Comparison of ENCODE assay signal across 8 cellular contexts in genomic region chr19:41895745-41896580, GRCh38. TPM values are rescaled to one million over a fixed set of nuclear protein-coding genes. Genes with fewer than 3 reads are reported as not detected.
A peak's percentile ranks its signal among the peaks of the same experiment; 100 is the strongest.
DNase-seq lines count a peak whose midpoint lies in the region; ATAC-seq and TF ChIP-seq lines count a peak whose summit lies in the region.
"Had no signal": no experiment of that assay in that cellular context is flagged by ENCODE, and none has a peak within 500 bp of the region (broad histone marks: within the 10 kb centered on the region; RNA-seq: fewer than 3 reads in every experiment).

No MANE protein-coding gene starts in this region.

- H3K4me1 Mint-ChIP-seq in CD4-positive, CD25-positive, alpha-beta regulatory T cell, result peaks cover 8 to 64% (median 22%) of the 10 kb centered on the region in 4 donors
- H3K4me1 Mint-ChIP-seq in endothelial cell (ENCODE audit: unreplicated experiment), result peaks cover 16% of the 10 kb centered on the region
- H3K4me1 Mint-ChIP-seq: brain had no signal

- peaks cover 76% of the 10 kb centered on the region for H3K36me3 ChIP-seq in CD4-positive, CD25-positive, alpha-beta regulatory T cell (ENCODE audit: control insufficient read depth, insufficient read depth, low read length)
- H3K36me3 ChIP-seq in tibial artery, result peaks cover 49 to 93% (median 69%) of the 10 kb centered on the region in 3 donors

- H3K27ac ChIP-seq in CD4-positive, CD25-positive, alpha-beta regulatory T cell (ENCODE audit: insufficient read depth, low read length, poor library complexity, severe bottlenecking), result peak overlapping the region; percentile 41
- no peak overlapping the region for H3K27ac ChIP-seq in tibial artery

- intact Hi-C loops in tibial artery (cut with DNase I; ENCODE audit: low total_unique reads), result no loop called here

- peak overlapping the region in 3 of 4 donors; percentile 10 to 77 (median 66) for H3K4me3 Mint-ChIP-seq in CD4-positive, CD25-positive, alpha-beta regulatory T cell
- no peak overlapping the region for H3K4me3 Mint-ChIP-seq in endothelial cell (ENCODE audit: unreplicated experiment)
- H3K4me3 Mint-ChIP-seq: brain had no signal

- H3K27me3 ChIP-seq in CD4-positive, CD25-positive, alpha-beta regulatory T cell (ENCODE audit: control insufficient read depth, insufficient read depth, low read length), result no peaks in the 10 kb centered on the region
- H3K27me3 ChIP-seq in tibial artery, result no peaks in the 10 kb centered on the region

- DNase-seq in CD4-positive, CD25-positive, alpha-beta regulatory T cell, result no peak
- DNase-seq in NAMALWA (ENCODE audit: low spot score) (peak; percentile 76), endothelial cell (ENCODE audit: low spot score) (no peak), NCI-H2029 treated with DMSO at 0.1 percent for 48 hours (lab: John Stamatoyannopoulos, UW) (no peak), tibial artery (no peak)
- DNase-seq: left colon had no signal

- no peaks in the 10 kb centered on the region for H3K9me3 Mint-ChIP-seq in CD4-positive, CD25-positive, alpha-beta regulatory T cell
- H3K9me3 Mint-ChIP-seq in endothelial cell (ENCODE audit: unreplicated experiment), result no peaks in the 10 kb centered on the region
- H3K9me3 Mint-ChIP-seq: brain had no signal

- TF ChIP-seq CTCF in endothelial cell (IDR thresholded peaks at IDR 0.05; ENCODE audit: unreplicated experiment) (peak; percentile 35), tibial artery (IDR thresholded peaks at IDR 0.05) (no peak)

- no peaks in the 10 kb centered on the region for H3K27me3 Mint-ChIP-seq in CD4-positive, CD25-positive, alpha-beta regulatory T cell
- peaks cover 8% of the 10 kb centered on the region for H3K27me3 Mint-ChIP-seq in endothelial cell (ENCODE audit: unreplicated experiment)
- H3K27me3 Mint-ChIP-seq: brain had no signal

- H3K9me3 ChIP-seq in CD4-positive, CD25-positive, alpha-beta regulatory T cell (ENCODE audit: control insufficient read depth in 2 of 2, low read length in 2 of 2), result no peaks in the 10 kb centered on the region
- H3K9me3 ChIP-seq in tibial artery, result no peaks in the 10 kb centered on the region

- peaks cover 31% of the 10 kb centered on the region for H3K36me3 Mint-ChIP-seq in CD4-positive, CD25-positive, alpha-beta regulatory T cell
- H3K36me3 Mint-ChIP-seq in endothelial cell (ENCODE audit: low read depth, unreplicated experiment), result peaks cover 26% of the 10 kb centered on the region

- H3K27ac Mint-ChIP-seq in CD4-positive, CD25-positive, alpha-beta regulatory T cell, result peak overlapping the region in 2 of 3 donors; percentile 88 to 92
- no peak overlapping the region for H3K27ac Mint-ChIP-seq in endothelial cell (ENCODE audit: unreplicated experiment)
- H3K27ac Mint-ChIP-seq: brain had no signal

- peaks cover 58% of the 10 kb centered on the region for H3K4me1 ChIP-seq in CD4-positive, CD25-positive, alpha-beta regulatory T cell (ENCODE audit: control insufficient read depth, insufficient read depth, low read length, poor library complexity, severe bottlenecking)
- no peaks in the 10 kb centered on the region for H3K4me1 ChIP-seq in tibial artery

- H3K4me3 ChIP-seq in CD4-positive, CD25-positive, alpha-beta regulatory T cell (ENCODE audit: low read depth, low read length), result no peak overlapping the region
- no peak overlapping the region for H3K4me3 ChIP-seq in tibial artery

- ATAC-seq in CD4-positive, CD25-positive, alpha-beta regulatory T cell (ENCODE audit: low read depth in 2 of 2), result peak in 1 of 2 donors; percentile 31
- ATAC-seq in HG02798 (IDR thresholded peaks at IDR 0.05; ENCODE audit: poor library complexity, unreplicated experiment), result no peak
- ATAC-seq: left colon had no signal

RNA-seq across cellular contexts. Expression of gene ARHGEF1, which starts 13.0 kb away (rescaled TPM):
- total RNA-seq in CD4-positive, CD25-positive, alpha-beta regulatory T cell, result 1,312 TPM
- 100 to 1,000 TPM; 162 to 187 (median 180) TPM for polyA plus RNA-seq in CD4-positive, CD25-positive, alpha-beta regulatory T cell
- 113 TPM for total RNA-seq in endothelial cell (ENCODE audit: unreplicated experiment)

RNA-seq across cellular contexts. Expression of gene CD79A, which starts 18.9 kb away (rescaled TPM):
- 4.9 TPM for total RNA-seq in CD4-positive, CD25-positive, alpha-beta regulatory T cell
- polyA plus RNA-seq in CD4-positive, CD25-positive, alpha-beta regulatory T cell, result 10 to 100 TPM; 10.6 to 17.9 (median 16.4) TPM
- total RNA-seq in endothelial cell (ENCODE audit: unreplicated experiment), result 1.1 TPM

RNA-seq across cellular contexts. Expression of gene ERFL, which starts 32.3 kb away (rescaled TPM):
- total RNA-seq in CD4-positive, CD25-positive, alpha-beta regulatory T cell, result 4.7 TPM
- not detected for polyA plus RNA-seq in CD4-positive, CD25-positive, alpha-beta regulatory T cell
- total RNA-seq in endothelial cell (ENCODE audit: unreplicated experiment), result 0.46 TPM

RNA-seq across cellular contexts. Expression of gene RPS19, which starts 35.9 kb away (rescaled TPM):
- 2,081 TPM for total RNA-seq in CD4-positive, CD25-positive, alpha-beta regulatory T cell
- polyA plus RNA-seq in CD4-positive, CD25-positive, alpha-beta regulatory T cell, result 1,000 to 10,000 TPM; 3,595 to 5,716 (median 4,931) TPM
- total RNA-seq in endothelial cell (ENCODE audit: unreplicated experiment), result 3,886 TPM

RNA-seq across cellular contexts. Expression of gene DMRTC2, which starts 51.1 kb away (rescaled TPM):
- total RNA-seq in CD4-positive, CD25-positive, alpha-beta regulatory T cell, result not detected
- not detected for polyA plus RNA-seq in CD4-positive, CD25-positive, alpha-beta regulatory T cell
- total RNA-seq in endothelial cell (ENCODE audit: unreplicated experiment), result not detected
- total RNA-seq: left colon had no signal

Comparison
In these comparisons a context has a peak if more than half of its experiments do, and no peak if none do; other contexts are left out.
1. RNA of gene ARHGEF1, which starts 13.0 kb away (total RNA-seq): 1,312 TPM in CD4-positive, CD25-positive, alpha-beta regulatory T cell (single experiment); 113 TPM in endothelial cell (single experiment); every median in the first group is over 10 times any median in the second.